Comparison of ENCODE assay signal across 1 cellular context in genomic region chr18:58481321-58482180, GRCh38.
TF ChIP-seq lines count a peak whose summit lies in the region.

No MANE protein-coding gene starts in this region.

TF ChIP-seq in HepG2, 621 proteins besides CTCF, POLR2A, EP300 and RAD21 (continued from another document):
- TF ChIP-seq HIC2 (CRISPR knock-in tag; IDR thresholded peaks at IDR 0.05; ENCODE audit: low read depth), result 0 out of 2 replicates have a peak, but pooled peaks have one; percentile 23
- TF ChIP-seq PHF8 (CRISPR knock-in tag; IDR thresholded peaks at IDR 0.05), result no peak
- no peak for TF ChIP-seq TCF12 (IDR thresholded peaks at IDR 0.05)
- TF ChIP-seq TCF12 (CRISPR knock-in tag; IDR thresholded peaks at IDR 0.05), result 0 out of 2 replicates have a peak, but pooled peaks have one; percentile 58
- peak; percentile 83; the same call in 1 of the 2 replicates for TF ChIP-seq FOXK1 (CRISPR knock-in tag; IDR thresholded peaks at IDR 0.05; ENCODE audit: borderline replicate concordance, low read depth)
- TF ChIP-seq KDM4B (CRISPR knock-in tag; IDR thresholded peaks at IDR 0.05), result no peak
- peak; percentile 84; the same call in 1 of the 2 replicates for TF ChIP-seq ZNF710 (CRISPR knock-in tag; IDR thresholded peaks at IDR 0.05; ENCODE audit: borderline replicate concordance)
- TF ChIP-seq IKZF5 (CRISPR knock-in tag; IDR thresholded peaks at IDR 0.05), result peak; percentile 60; the same call in 1 of the 2 replicates
- peak; percentile 39; the same call in 1 of the 2 replicates for TF ChIP-seq SMYD3 (CRISPR knock-in tag; IDR thresholded peaks at IDR 0.05)
- TF ChIP-seq ZMYM4 (CRISPR knock-in tag; IDR thresholded peaks at IDR 0.05), result peak; percentile 71
TF ChIP-seq in HepG2: peak in this region for 149.
